17 cellular contexts compared by ENCODE assay signal in genomic region chr1:217053666-217054065, GRCh38.
DNase-seq lines count a peak whose midpoint lies in the region; ATAC-seq and TF ChIP-seq lines count a peak whose summit lies in the region.
"Had no signal": no experiment of that assay in that cellular context is flagged by ENCODE, and none has a peak within 500 bp of the region (broad histone marks: within the 10 kb centered on the region; RNA-seq: fewer than 3 reads in every experiment).

No MANE protein-coding gene starts in this region.

- H3K4me3 Mint-ChIP-seq in WTC11, result no peak overlapping the region
- H3K4me3 Mint-ChIP-seq in stimulated activated naive B cell treated with anti-CD40 and anti-IgM and Interleukin-4, amounts not matched to agents 10 μg/mL and 1 μg/mL and 100 μg/mL, for 72 hours, result no peak overlapping the region
- H3K4me3 Mint-ChIP-seq: CD4-positive, alpha-beta memory T cell; HFFc6 had no signal

- TF ChIP-seq CTCF in WTC11 (IDR thresholded peaks at IDR 0.05), result no peak

- H3K9me3 Mint-ChIP-seq in WTC11, result no peaks in the 10 kb centered on the region
- peaks cover 0 to 2% of the 10 kb centered on the region in 2 donors for H3K9me3 Mint-ChIP-seq in stimulated activated naive B cell treated with anti-CD40 and anti-IgM and Interleukin-4, amounts not matched to agents 10 μg/mL and 1 μg/mL and 100 μg/mL, for 72 hours

- ATAC-seq in sciatic nerve (peak; percentile 49), WTC11 (no peak), GM21825 (IDR thresholded peaks at IDR 0.05; ENCODE audit: unreplicated experiment) (no peak), GM19463 (IDR thresholded peaks at IDR 0.05; ENCODE audit: unreplicated experiment) (no peak)
- no peak for ATAC-seq in stimulated activated naive B cell treated with anti-CD40 and anti-IgM and Interleukin-4, amounts not matched to agents 10 μg/mL and 1 μg/mL and 100 μg/mL, for 72 hours (replicated peaks)
- ATAC-seq: HepG2 had no signal

- POLR2A ChIA-PET in WTC11 (lab: Charles Lee), result no interaction called here

- CTCF ChIA-PET in WTC11 (lab: Charles Lee), result interaction anchor here (0.6 kb wide), 1 partner anchor 466 kb away, joined by 3 read pairs; no protein-coding TSS in a partner anchor

- peak; percentile 73 for DNase-seq in COLO829 (ENCODE audit: low spot score)
- DNase-seq in SK-MEL-5 (ENCODE audit: low read depth, low spot score), result peak; percentile 62
- DNase-seq in medulla oblongata (ENCODE audit: extremely low spot score), result peak; percentile 12
- DNase-seq in sciatic nerve (ENCODE audit: low spot score), result no peak
- no peak for DNase-seq in WTC11 (ENCODE audit: low spot score)
- DNase-seq in stimulated activated naive B cell treated with anti-CD40 and anti-IgM and Interleukin-4, amounts not matched to agents 10 μg/mL and 1 μg/mL and 100 μg/mL, for 72 hours, result no peak
- DNase-seq: ACHN; BE2C; CD4-positive, alpha-beta memory T cell; COR-L47; DND-41; GDM1; HCEC 1CT; HFFc6 had no signal

- H3K36me3 Mint-ChIP-seq in WTC11, result no peaks in the 10 kb centered on the region
- H3K36me3 Mint-ChIP-seq in stimulated activated naive B cell treated with anti-CD40 and anti-IgM and Interleukin-4, amounts not matched to agents 10 μg/mL and 1 μg/mL and 100 μg/mL, for 72 hours, result no peaks in the 10 kb centered on the region
- H3K36me3 Mint-ChIP-seq: CD4-positive, alpha-beta memory T cell had no signal

- intact Hi-C loops in sciatic nerve (cut with DNase I), result no loop called here

- in situ Hi-C loops in SK-MEL-5 (cut with HindIII; ENCODE audit: low pct_unique_long_range_greater_than_20kb, low sequenced_read_pairs), result no loop called here

- H3K4me1 Mint-ChIP-seq in WTC11, result no peaks in the 10 kb centered on the region
- no peaks in the 10 kb centered on the region for H3K4me1 Mint-ChIP-seq in stimulated activated naive B cell treated with anti-CD40 and anti-IgM and Interleukin-4, amounts not matched to agents 10 μg/mL and 1 μg/mL and 100 μg/mL, for 72 hours
- H3K4me1 Mint-ChIP-seq: CD4-positive, alpha-beta memory T cell had no signal

- no peaks in the 10 kb centered on the region for H3K27me3 Mint-ChIP-seq in WTC11 (ENCODE audit: low read depth)
- H3K27me3 Mint-ChIP-seq in stimulated activated naive B cell treated with anti-CD40 and anti-IgM and Interleukin-4, amounts not matched to agents 10 μg/mL and 1 μg/mL and 100 μg/mL, for 72 hours, result no peaks in the 10 kb centered on the region

- no peak overlapping the region for H3K27ac Mint-ChIP-seq in WTC11
- H3K27ac Mint-ChIP-seq in stimulated activated naive B cell treated with anti-CD40 and anti-IgM and Interleukin-4, amounts not matched to agents 10 μg/mL and 1 μg/mL and 100 μg/mL, for 72 hours, result no peak overlapping the region
- H3K27ac Mint-ChIP-seq: CD4-positive, alpha-beta memory T cell; HFFc6 had no signal

TF ChIP-seq in WTC11, 78 proteins besides CTCF, POLR2A, EP300 and RAD21 (continues in another document):
- TF ChIP-seq FOXP4 (CRISPR knock-in tag; IDR thresholded peaks at IDR 0.05) (no peak), TEAD1 (CRISPR knock-in tag; IDR thresholded peaks at IDR 0.05) (no peak), ZNF425 (CRISPR knock-in tag; conservative IDR thresholded peaks at IDR 0.05) (no peak), ERG (CRISPR knock-in tag; IDR thresholded peaks at IDR 0.05) (no peak), JUN (CRISPR knock-in tag; IDR thresholded peaks at IDR 0.05) (no peak), IRF2 (CRISPR knock-in tag; IDR thresholded peaks at IDR 0.05; ENCODE audit: borderline replicate concordance, low read depth) (no peak), ZBTB21 (CRISPR knock-in tag; IDR thresholded peaks at IDR 0.05; ENCODE audit: borderline replicate concordance) (no peak), TEAD4 (CRISPR knock-in tag; IDR thresholded peaks at IDR 0.05) (no peak), ZNF396 (CRISPR knock-in tag; IDR thresholded peaks at IDR 0.05; ENCODE audit: borderline replicate concordance) (no peak), FOXJ3 (CRISPR knock-in tag; IDR thresholded peaks at IDR 0.05; ENCODE audit: borderline replicate concordance) (no peak), OVOL2 (CRISPR knock-in tag; IDR thresholded peaks at IDR 0.05; ENCODE audit: borderline replicate concordance) (no peak), E2F5 (CRISPR knock-in tag; IDR thresholded peaks at IDR 0.05) (no peak)
- TF ChIP-seq, protein P1, sequence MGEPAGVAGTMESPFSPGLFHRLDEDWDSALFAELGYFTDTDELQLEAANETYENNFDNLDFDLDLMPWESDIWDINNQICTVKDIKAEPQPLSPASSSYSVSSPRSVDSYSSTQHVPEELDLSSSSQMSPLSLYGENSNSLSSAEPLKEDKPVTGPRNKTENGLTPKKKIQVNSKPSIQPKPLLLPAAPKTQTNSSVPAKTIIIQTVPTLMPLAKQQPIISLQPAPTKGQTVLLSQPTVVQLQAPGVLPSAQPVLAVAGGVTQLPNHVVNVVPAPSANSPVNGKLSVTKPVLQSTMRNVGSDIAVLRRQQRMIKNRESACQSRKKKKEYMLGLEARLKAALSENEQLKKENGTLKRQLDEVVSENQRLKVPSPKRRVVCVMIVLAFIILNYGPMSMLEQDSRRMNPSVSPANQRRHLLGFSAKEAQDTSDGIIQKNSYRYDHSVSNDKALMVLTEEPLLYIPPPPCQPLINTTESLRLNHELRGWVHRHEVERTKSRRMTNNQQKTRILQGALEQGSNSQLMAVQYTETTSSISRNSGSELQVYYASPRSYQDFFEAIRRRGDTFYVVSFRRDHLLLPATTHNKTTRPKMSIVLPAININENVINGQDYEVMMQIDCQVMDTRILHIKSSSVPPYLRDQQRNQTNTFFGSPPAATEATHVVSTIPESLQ (CRISPR knock-in tag; IDR thresholded peaks at IDR 0.05), result no peak

Comparison
In these comparisons a context has a peak if more than half of its experiments do, and no peak if none do; other contexts are left out.
1. DNase-seq: peak in COLO829 (single experiment), SK-MEL-5 (single experiment) and medulla oblongata (single experiment); none in sciatic nerve (single experiment), WTC11 (single experiment) and stimulated activated naive B cell treated with anti-CD40 and anti-IgM and Interleukin-4, amounts not matched to agents 10 μg/mL and 1 μg/mL and 100 μg/mL, for 72 hours (single experiment).